12 cellular contexts compared by ENCODE assay signal in the genomic region with DNA sequence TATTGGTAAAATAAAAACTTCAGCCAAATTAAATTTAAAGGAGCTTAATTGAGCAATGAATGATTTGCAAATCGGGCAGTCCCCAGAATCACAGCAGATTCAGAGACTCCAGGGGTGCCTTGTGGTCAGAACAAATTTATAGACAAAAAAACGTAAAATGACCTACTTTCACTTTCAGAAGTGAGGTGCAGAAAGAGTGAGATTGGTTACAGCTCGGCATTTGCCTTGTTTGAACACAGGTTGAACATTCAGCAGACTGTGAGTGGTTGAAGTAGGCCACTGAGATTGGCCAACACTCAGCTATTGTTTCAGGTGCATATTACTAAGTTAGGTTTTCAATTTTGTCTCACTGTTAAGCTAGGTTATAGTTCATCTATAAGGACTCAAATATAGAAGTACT.
DNase-seq lines count a peak whose midpoint lies in the region; ATAC-seq, FAIRE-seq and TF ChIP-seq lines count a peak whose summit lies in the region.
"Had no signal": no experiment of that assay in that cellular context is flagged by ENCODE, and none has a peak within 500 bp of the region (broad histone marks: within the 10 kb centered on the region; RNA-seq: fewer than 3 reads in every experiment).

No MANE protein-coding gene starts in this region.

- H3K27me3 Mint-ChIP-seq in CD8-positive, alpha-beta T cell (ENCODE audit: low read depth) = no peaks in the 10 kb centered on the region
- H3K27me3 Mint-ChIP-seq in osteocyte (ENCODE audit: unreplicated experiment) = no peaks in the 10 kb centered on the region

- peak overlapping the region; percentile 14 for H3K4me3 ChIP-seq in CD8-positive, alpha-beta T cell (ENCODE audit: low read depth, low read length)
- H3K4me3 ChIP-seq in epithelial cell of proximal tubule (ENCODE audit: low read depth, low read length) = peak overlapping the region; percentile 39
- H3K4me3 ChIP-seq in foreskin fibroblast (ENCODE audit: low read depth in 1 of 2, low read length in 2 of 2) = peak overlapping the region in 1 of 2 donors; percentile 10

- peak; percentile 76 for FAIRE-seq in RCC 7860 (lab: Jason Lieb, UNC)

- H3K27ac ChIP-seq in CD8-positive, alpha-beta T cell (ENCODE audit: low read depth, low read length) = no peak overlapping the region
- H3K27ac ChIP-seq: WERI-Rb-1 had no signal

- H3K9me3 Mint-ChIP-seq in CD8-positive, alpha-beta T cell = peaks cover 14% of the 10 kb centered on the region
- H3K9me3 Mint-ChIP-seq in osteocyte (ENCODE audit: unreplicated experiment) = peaks cover 9% of the 10 kb centered on the region

- ATAC-seq in CD8-positive, alpha-beta T cell = peak; percentile 75
- no peak for ATAC-seq in GM19023 (IDR thresholded peaks at IDR 0.05; ENCODE audit: unreplicated experiment)
- ATAC-seq: sciatic nerve had no signal

- H3K36me3 Mint-ChIP-seq in CD8-positive, alpha-beta T cell = no peaks in the 10 kb centered on the region
- H3K36me3 Mint-ChIP-seq in osteocyte (ENCODE audit: unreplicated experiment) = peaks cover 11% of the 10 kb centered on the region

- H3K9me3 ChIP-seq in CD8-positive, alpha-beta T cell (ENCODE audit: low read length) = no peaks in the 10 kb centered on the region

- peak overlapping the region; percentile 66 for H3K4me3 Mint-ChIP-seq in CD8-positive, alpha-beta T cell
- H3K4me3 Mint-ChIP-seq in osteocyte (ENCODE audit: unreplicated experiment) = peak overlapping the region; percentile 5

- H3K4me1 ChIP-seq in CD8-positive, alpha-beta T cell (ENCODE audit: insufficient read depth, low read length) = no peaks in the 10 kb centered on the region

- DNase-seq in CD8-positive, alpha-beta T cell = peak in 1 of 7 experiments; percentile 19
- no peak for DNase-seq in RCC 7860 (ENCODE audit: low spot score)
- no peak for DNase-seq in epithelial cell of proximal tubule (ENCODE audit: low read depth)
- DNase-seq in osteocyte (ENCODE audit: extremely low spot score, unreplicated experiment) = no peak
- DNase-seq in SK-N-DZ (ENCODE audit: low spot score) = no peak
- no peak for DNase-seq in HK-2 (ENCODE audit: unreplicated experiment)
- DNase-seq in foreskin fibroblast = no peak
- DNase-seq: KBM-7; stimulated activated naive CD4-positive, alpha-beta T cell; WERI-Rb-1 had no signal

- CTCF ChIA-PET in CD8-positive, alpha-beta T cell (lab: Charles Lee) = no interaction called here

- H3K27ac Mint-ChIP-seq in CD8-positive, alpha-beta T cell = peak overlapping the region; percentile 79
- peak overlapping the region; percentile 65 for H3K27ac Mint-ChIP-seq in osteocyte (ENCODE audit: unreplicated experiment)

- no peaks in the 10 kb centered on the region for H3K27me3 ChIP-seq in CD8-positive, alpha-beta T cell (ENCODE audit: insufficient read depth, low read length)

- TF ChIP-seq CTCF in CD8-positive, alpha-beta T cell (IDR thresholded peaks at IDR 0.05) = no peak
- TF ChIP-seq CTCF in epithelial cell of proximal tubule (conservative IDR thresholded peaks at IDR 0.05; ENCODE audit: low read depth, low read length) (no peak), osteocyte (IDR thresholded peaks at IDR 0.05) (no peak), foreskin fibroblast (IDR thresholded peaks at IDR 0.05; ENCODE audit: low read depth, low read length) (no peak)

- H3K4me1 Mint-ChIP-seq in CD8-positive, alpha-beta T cell (ENCODE audit: low read depth) = peaks cover 23% of the 10 kb centered on the region
- H3K4me1 Mint-ChIP-seq in osteocyte (ENCODE audit: unreplicated experiment) = peaks cover 57% of the 10 kb centered on the region

- intact Hi-C loops in CD8-positive, alpha-beta T cell (cut with DNase I, micrococcal nuclease) = no loop called here

- POLR2A ChIA-PET in CD8-positive, alpha-beta T cell (lab: Charles Lee) = no interaction called here

- H3K36me3 ChIP-seq in CD8-positive, alpha-beta T cell (ENCODE audit: insufficient read depth, low read length) = no peaks in the 10 kb centered on the region
- H3K36me3 ChIP-seq: WERI-Rb-1 had no signal
